Comparison of ENCODE assay signal across 32 cellular contexts in genomic region chr13:37709318-37709717, GRCh38.
"Had no signal": no experiment of that assay in that cellular context is flagged by ENCODE, and none has a peak within 500 bp of the region (broad histone marks: within the 10 kb centered on the region; RNA-seq: fewer than 3 reads in every experiment).

No MANE protein-coding gene starts in this region.

- H3K4me2 ChIP-seq: KMS-11, PC-9 had no signal

- H3K27me3 Mint-ChIP-seq: activated CD4-positive, alpha-beta memory T cell treated with anti-CD3 and anti-CD28 coated beads, Interleukin-2, amount 10 ng/mL, durations not matched to agents 7 days and 5 days; activated CD8-positive, alpha-beta memory T cell treated with anti-CD3 and anti-CD28 coated beads, Interleukin-2, amount 10 ng/mL, durations not matched to agents 7 days and 5 days; activated naive CD8-positive, alpha-beta T cell treated with anti-CD3 and anti-CD28 coated beads for 36 hours had no signal

- H3K27ac Mint-ChIP-seq: activated CD4-positive, alpha-beta memory T cell treated with anti-CD3 and anti-CD28 coated beads, Interleukin-2, amount 10 ng/mL, durations not matched to agents 7 days and 5 days; activated CD8-positive, alpha-beta memory T cell treated with anti-CD3 and anti-CD28 coated beads, Interleukin-2, amount 10 ng/mL, durations not matched to agents 7 days and 5 days; activated naive CD8-positive, alpha-beta T cell treated with anti-CD3 and anti-CD28 coated beads for 36 hours had no signal

- H3K4me3 Mint-ChIP-seq: activated CD4-positive, alpha-beta memory T cell treated with anti-CD3 and anti-CD28 coated beads, Interleukin-2, amount 10 ng/mL, durations not matched to agents 7 days and 5 days; activated CD8-positive, alpha-beta memory T cell treated with anti-CD3 and anti-CD28 coated beads, Interleukin-2, amount 10 ng/mL, durations not matched to agents 7 days and 5 days; activated naive CD8-positive, alpha-beta T cell treated with anti-CD3 and anti-CD28 coated beads for 36 hours had no signal

- H3K36me3 Mint-ChIP-seq: activated CD8-positive, alpha-beta memory T cell treated with anti-CD3 and anti-CD28 coated beads, Interleukin-2, amount 10 ng/mL, durations not matched to agents 7 days and 5 days; activated naive CD8-positive, alpha-beta T cell treated with anti-CD3 and anti-CD28 coated beads for 36 hours had no signal

- DNase-seq: activated CD4-positive, alpha-beta memory T cell treated with anti-CD3 and anti-CD28 coated beads, Interleukin-2, amount 10 ng/mL, durations not matched to agents 7 days and 5 days; activated CD4-positive, alpha-beta T cell treated with anti-CD3 and anti-CD28 coated beads for 1 hour; activated CD4-positive, alpha-beta T cell treated with anti-CD3 and anti-CD28 coated beads for 48 hours; activated CD4-positive, CD25-positive, alpha-beta regulatory T cell; activated CD8-positive, alpha-beta memory T cell treated with anti-CD3 and anti-CD28 coated beads for 24 hours; activated CD8-positive, alpha-beta memory T cell treated with anti-CD3 and anti-CD28 coated beads, Interleukin-2, amount 10 ng/mL, durations not matched to agents 7 days and 5 days; activated CD8-positive, alpha-beta memory T cell treated with anti-CD3 and anti-CD28 coated beads, Interleukin-2, amount 50 U/mL, for 48 hours; activated effector memory CD4-positive, alpha-beta T cell treated with anti-CD3 and anti-CD28 coated beads, Interleukin-2, amount 50 U/mL, for 16 hours; activated naive CD4-positive, alpha-beta T cell; activated naive CD4-positive, alpha-beta T cell treated with anti-CD3 and anti-CD28 coated beads, Interleukin-2, amount 50 U/mL, for 16 hours; activated naive CD8-positive, alpha-beta T cell treated with anti-CD3 and anti-CD28 coated beads for 36 hours; activated T-cell treated with anti-CD3 and anti-CD28 coated beads, Interleukin-2, amount 50 U/mL, for 48 hours; amniotic stem cell; aorta; NCI-H1105; NCI-H1417 treated with DMSO at 0.1 percent for 48 hours; NCI-H1930; NCI-H2081 treated with DMSO at 0.1 percent for 48 hours; NCI-H345; NCI-H524 treated with DMSO at 0.1 percent for 48 hours; PC-9; SIG-M5; SW 1271; T-helper 1 cell; T-helper 2 cell; T1000; WERI-Rb-1 had no signal

- H3K9me3 Mint-ChIP-seq: activated naive CD8-positive, alpha-beta T cell treated with anti-CD3 and anti-CD28 coated beads for 36 hours had no signal

- H2AFZ ChIP-seq: PC-9 had no signal

- H3K36me3 ChIP-seq: WERI-Rb-1 had no signal

- H3K9ac ChIP-seq: KMS-11 had no signal

- H3K27ac ChIP-seq: KMS-11, PC-9, RWPE1, WERI-Rb-1 had no signal

- FAIRE-seq: RCC 7860 had no signal

- H3K4me1 Mint-ChIP-seq: activated CD4-positive, alpha-beta memory T cell treated with anti-CD3 and anti-CD28 coated beads, Interleukin-2, amount 10 ng/mL, durations not matched to agents 7 days and 5 days; activated CD8-positive, alpha-beta memory T cell treated with anti-CD3 and anti-CD28 coated beads, Interleukin-2, amount 10 ng/mL, durations not matched to agents 7 days and 5 days; activated naive CD8-positive, alpha-beta T cell treated with anti-CD3 and anti-CD28 coated beads for 36 hours had no signal

- H3K4me3 ChIP-seq: PC-9 had no signal

- ATAC-seq: activated CD8-positive, alpha-beta memory T cell treated with anti-CD3 and anti-CD28 coated beads, Interleukin-2, amount 10 ng/mL, durations not matched to agents 7 days and 5 days; Right ventricle myocardium inferior; SK-N-SH treated with all-trans-retinoic acid at 6 μM for 48 hours had no signal
